In genomic region chr9:132669329-132669635, GRCh38 we compare ENCODE assay signal across 8 cellular contexts. TPM values are rescaled to one million over a fixed set of nuclear protein-coding genes. Genes with fewer than 3 reads are reported as not detected.
DNase-seq lines count a peak whose midpoint lies in the region; ATAC-seq and TF ChIP-seq lines count a peak whose summit lies in the region.

No MANE protein-coding gene starts in this region.

- TF ChIP-seq EP300 in SK-N-SH (IDR thresholded peaks at IDR 0.05; ENCODE audit: borderline replicate concordance in 1 of 2, low read depth in 1 of 2, low read length in 1 of 2) = no peak

- ATAC-seq in SK-N-SH treated with all-trans-retinoic acid at 6 μM for 48 hours (no peak), GM21576 (IDR thresholded peaks at IDR 0.05; ENCODE audit: unreplicated experiment) (no peak), HG03280 (IDR thresholded peaks at IDR 0.05; ENCODE audit: unreplicated experiment) (no peak)

- H3K9me3 Mint-ChIP-seq in activated naive CD8-positive, alpha-beta T cell treated with anti-CD3 and anti-CD28 coated beads for 36 hours = peaks cover 3% of the 10 kb centered on the region
- no peaks in the 10 kb centered on the region for H3K9me3 Mint-ChIP-seq in immature natural killer cell

- H3K27ac ChIP-seq in SK-N-SH (ENCODE audit: low read depth in 2 of 2, low read length in 1 of 2) (peak overlapping the region; percentile 99), stomach smooth muscle (ENCODE audit: low read length) (peak overlapping the region; percentile 98)

- TF ChIP-seq RAD21 in SK-N-SH (IDR thresholded peaks at IDR 0.05; ENCODE audit: low read length) = no peak

- DNase-seq in SK-N-SH = no peak
- DNase-seq in activated naive CD8-positive, alpha-beta T cell treated with anti-CD3 and anti-CD28 coated beads for 36 hours = no peak
- no peak for DNase-seq in immature natural killer cell
- no peak for DNase-seq in nucleus accumbens (lab: John Stamatoyannopoulos, UW)

- H3K36me3 Mint-ChIP-seq in activated naive CD8-positive, alpha-beta T cell treated with anti-CD3 and anti-CD28 coated beads for 36 hours = peaks cover 32% of the 10 kb centered on the region
- H3K36me3 Mint-ChIP-seq in immature natural killer cell = no peaks in the 10 kb centered on the region

- peaks cover 45% of the 10 kb centered on the region for H3K4me1 Mint-ChIP-seq in activated naive CD8-positive, alpha-beta T cell treated with anti-CD3 and anti-CD28 coated beads for 36 hours
- peaks cover 41 to 53% of the 10 kb centered on the region in 2 donors for H3K4me1 Mint-ChIP-seq in immature natural killer cell

- peak overlapping the region; percentile 93 for H3K4me3 Mint-ChIP-seq in activated naive CD8-positive, alpha-beta T cell treated with anti-CD3 and anti-CD28 coated beads for 36 hours
- peak overlapping the region; percentile 84 to 92 (median 89) for H3K4me3 Mint-ChIP-seq in immature natural killer cell

- H3K79me2 ChIP-seq in SK-N-SH (ENCODE audit: insufficient read depth) = peaks cover 89% of the 10 kb centered on the region

- peaks cover 9 to 11% of the 10 kb centered on the region in 2 experiments for H3K36me3 ChIP-seq in SK-N-SH (replicated peaks in 1 of 2; ENCODE audit: control insufficient read depth in 1 of 2, insufficient read depth in 2 of 2, low read length in 1 of 2)
- H3K36me3 ChIP-seq in stomach smooth muscle (ENCODE audit: control insufficient read depth in 2 of 2, insufficient read depth in 2 of 2, low read length in 2 of 2) = no peaks in the 10 kb centered on the region

- no peaks in the 10 kb centered on the region for H3K27me3 Mint-ChIP-seq in activated naive CD8-positive, alpha-beta T cell treated with anti-CD3 and anti-CD28 coated beads for 36 hours
- H3K27me3 Mint-ChIP-seq in immature natural killer cell (ENCODE audit: low read depth in 3 of 3) = peaks cover 12 to 25% (median 15%) of the 10 kb centered on the region in 3 donors

- H3K9ac ChIP-seq in SK-N-SH = peak overlapping the region; percentile 95
- H3K9ac ChIP-seq in stomach smooth muscle (ENCODE audit: low read length in 2 of 2) = peak overlapping the region; percentile 98 to 99

- H3K27ac Mint-ChIP-seq in activated naive CD8-positive, alpha-beta T cell treated with anti-CD3 and anti-CD28 coated beads for 36 hours = peak overlapping the region; percentile 90
- H3K27ac Mint-ChIP-seq in immature natural killer cell = peak overlapping the region; percentile 83 to 94 (median 86)

- H3K4me2 ChIP-seq in SK-N-SH = peak overlapping the region; percentile 97

- H2AFZ ChIP-seq in SK-N-SH (ENCODE audit: low read depth) = peak overlapping the region; percentile 97

- CTCF ChIA-PET in SK-N-SH (lab: Yijun Ruan, JAX) = interaction anchor here (1.0 to 4.8 kb wide), 8 partner anchors 12 to 233 kb away, joined by 3 to 37 read pairs (median 3); no protein-coding TSS in a partner anchor

- H3F3A ChIP-seq in SK-N-SH (replicated peaks; ENCODE audit: insufficient read depth) = peaks cover 6% of the 10 kb centered on the region

- TF ChIP-seq CTCF in SK-N-SH (IDR thresholded peaks at IDR 0.05) = no peak

- POLR2A ChIA-PET in SK-N-SH (lab: Yijun Ruan, JAX) = interaction anchor here (0.6 to 3.5 kb wide), 7 partner anchors 8 to 709 kb away, joined by 3 to 32 read pairs (median 4); partner anchors contain the start of gene SETX

- H3K27me3 ChIP-seq in SK-N-SH (ENCODE audit: insufficient read depth) (no peaks in the 10 kb centered on the region), stomach smooth muscle (ENCODE audit: control insufficient read depth in 1 of 2, insufficient read depth in 2 of 2, low read length in 2 of 2) (no peaks in the 10 kb centered on the region)

- H3K9me3 ChIP-seq in SK-N-SH (no peaks in the 10 kb centered on the region), stomach smooth muscle (ENCODE audit: control insufficient read depth in 2 of 2, low read length in 2 of 2) (no peaks in the 10 kb centered on the region)

- H3K4me3 ChIP-seq in SK-N-SH (ENCODE audit: low read depth in 2 of 2, low read length in 1 of 2) (peak overlapping the region; percentile 97 to 98), stomach smooth muscle (ENCODE audit: low read length in 2 of 2) (peak overlapping the region; percentile 93 to 98)

- H4K20me1 ChIP-seq in SK-N-SH (ENCODE audit: insufficient read depth) = peaks cover 36% of the 10 kb centered on the region

- 2% methylated on average over 7 of the region's 8 CpGs for WGBS in SK-N-SH (ENCODE audit: low lambda C conversion rate)

- H3K4me1 ChIP-seq in SK-N-SH (ENCODE audit: control insufficient read depth in 1 of 2, insufficient read depth in 2 of 2, low read depth in 1 of 2, low read length in 1 of 2) = peaks cover 0 to 15% of the 10 kb centered on the region in 2 experiments; a peak in 2 of 4 replicates
- peaks cover 21% of the 10 kb centered on the region for H3K4me1 ChIP-seq in stomach smooth muscle (ENCODE audit: control insufficient read depth, insufficient read depth, low read length)

- H3K9me2 ChIP-seq in SK-N-SH = no peaks in the 10 kb centered on the region

TF ChIP-seq in SK-N-SH, 30 proteins besides CTCF, POLR2A, EP300 and RAD21 (continues in another document):
- no peak for TF ChIP-seq MAX (IDR thresholded peaks at IDR 0.05; ENCODE audit: low read depth)
- TF ChIP-seq IRF3 (IDR thresholded peaks at IDR 0.05; ENCODE audit: low read depth, low read length) = no peak
- no peak for TF ChIP-seq USF1 (IDR thresholded peaks at IDR 0.05; ENCODE audit: borderline replicate concordance, low read depth)
- no peak for TF ChIP-seq YY1 (IDR thresholded peaks at IDR 0.05; ENCODE audit: low read depth)
- no peak for TF ChIP-seq TEAD4 (IDR thresholded peaks at IDR 0.05; ENCODE audit: borderline replicate concordance, insufficient read depth)
- TF ChIP-seq FOXM1 (IDR thresholded peaks at IDR 0.05; ENCODE audit: low read depth) = no peak
- no peak for TF ChIP-seq GABPA (IDR thresholded peaks at IDR 0.05; ENCODE audit: low read depth)
- no peak for TF ChIP-seq RCOR1 (IDR thresholded peaks at IDR 0.05; ENCODE audit: low read length)

TF ChIP-seq in SK-N-SH treated with all-trans-retinoic acid at 6 μM for 48 hours, 23 proteins besides CTCF, POLR2A, EP300 and RAD21 (continues in another document):
- TF ChIP-seq OSR1 (CRISPR knock-in tag; IDR thresholded peaks at IDR 0.05) (no peak), ZNF8 (CRISPR knock-in tag; IDR thresholded peaks at IDR 0.05) (no peak), ZFP3 (CRISPR knock-in tag; IDR thresholded peaks at IDR 0.05) (no peak), CSDC2 (CRISPR knock-in tag; IDR thresholded peaks at IDR 0.05) (no peak), ARNTL (CRISPR knock-in tag; IDR thresholded peaks at IDR 0.05; ENCODE audit: borderline replicate concordance, low read depth) (no peak), ZFP30 (CRISPR knock-in tag; IDR thresholded peaks at IDR 0.05) (no peak), GLIS3 (CRISPR knock-in tag; IDR thresholded peaks at IDR 0.05) (no peak), PATZ1 (CRISPR knock-in tag; IDR thresholded peaks at IDR 0.05; ENCODE audit: borderline replicate concordance) (no peak), ZC3H10 (CRISPR knock-in tag; IDR thresholded peaks at IDR 0.05) (no peak), SNAI2 (CRISPR knock-in tag; IDR thresholded peaks at IDR 0.05) (no peak), CREB5 (CRISPR knock-in tag; IDR thresholded peaks at IDR 0.05; ENCODE audit: low read depth) (no peak), ESRRG (CRISPR knock-in tag; IDR thresholded peaks at IDR 0.05) (no peak)

RNA-seq across cellular contexts. Expression of gene DDX31, which starts 0.5 kb away (rescaled TPM):
- polyA plus RNA-seq in SK-N-SH (2012; rRNA removed) = 13.9 and 17.3 TPM in 2 replicates
- 11.1 and 13.2 TPM in 2 replicates for polyA plus RNA-seq in SK-N-SH (2012; cell fraction: cytosol; rRNA removed)
- 31.7 and 35.8 TPM in 2 replicates for polyA plus RNA-seq in SK-N-SH (2012; cell fraction: nucleus; rRNA removed)
- total RNA-seq in activated naive CD8-positive, alpha-beta T cell treated with anti-CD3 and anti-CD28 coated beads for 36 hours = 10 to 100 TPM; 29.4 to 29.9 TPM
- 1 to 10 TPM; 2.1 to 6.4 (median 4.1) TPM for polyA plus RNA-seq in immature natural killer cell

RNA-seq across cellular contexts. Expression of gene GTF3C4, which starts 1.0 kb away (rescaled TPM):
- polyA plus RNA-seq in SK-N-SH (2012; rRNA removed) = 2.8 and 3.6 TPM in 2 replicates
- polyA plus RNA-seq in SK-N-SH (2012; cell fraction: cytosol; rRNA removed) = 4.3 and 4.7 TPM in 2 replicates
- polyA plus RNA-seq in SK-N-SH (2012; cell fraction: nucleus; rRNA removed) = 2.3 and 3.6 TPM in 2 replicates
- 10 to 100 TPM; 21.8 to 23.4 TPM for total RNA-seq in activated naive CD8-positive, alpha-beta T cell treated with anti-CD3 and anti-CD28 coated beads for 36 hours
- polyA plus RNA-seq in immature natural killer cell = 1 to 10 TPM; 2.1 to 4.4 (median 3.3) TPM
